In genomic region chr11:66314561-66315497, GRCh38 we compare ENCODE assay signal across 12 cellular contexts. TPM values are rescaled to one million over a fixed set of nuclear protein-coding genes. Genes with fewer than 3 reads are reported as not detected.
DNase-seq lines count a peak whose midpoint lies in the region; ATAC-seq and TF ChIP-seq lines count a peak whose summit lies in the region.
"Had no signal": no experiment of that assay in that cellular context is flagged by ENCODE, and none has a peak within 500 bp of the region (broad histone marks: within the 10 kb centered on the region; RNA-seq: fewer than 3 reads in every experiment).

No MANE protein-coding gene starts in this region.

- WGBS in gastroesophageal sphincter (ENCODE audit: low coverage in 1 of 2), 2 donors, result 68 to 79% methylated on average over 3 to 8 of the region's 17 CpGs

- H3K9me3 Mint-ChIP-seq in CD4-positive, alpha-beta T cell, result no peaks in the 10 kb centered on the region

- no peak for ATAC-seq in CD4-positive, alpha-beta T cell (ENCODE audit: poor library complexity)
- ATAC-seq in gastroesophageal sphincter (no peak), HG03039 (IDR thresholded peaks at IDR 0.05; ENCODE audit: unreplicated experiment) (no peak)

- DNase-seq in CD4-positive, alpha-beta T cell, result no peak
- DNase-seq in skeletal muscle cell (ENCODE audit: low read depth) (no peak), cerebellar cortex (ENCODE audit: low spot score) (no peak), NCI-H187 (lab: John Stamatoyannopoulos, UW) (no peak), mucosa of gallbladder (ENCODE audit: low spot score) (no peak)
- DNase-seq: effector CD4-positive, alpha-beta T cell; NCI-H2171 treated with DMSO at 0.1 percent for 48 hours had no signal

- peak overlapping the region; percentile 95 for H3K27ac Mint-ChIP-seq in CD4-positive, alpha-beta T cell

- no peaks in the 10 kb centered on the region for H3K27me3 Mint-ChIP-seq in CD4-positive, alpha-beta T cell

- intact Hi-C loops in CD4-positive, alpha-beta T cell (cut with DNase I, micrococcal nuclease), result no loop called here

- H3K4me1 ChIP-seq in gastroesophageal sphincter, result peaks cover 0 to 72% (median 33%) of the 10 kb centered on the region in 3 donors

- no peak for TF ChIP-seq CTCF in CD4-positive, alpha-beta T cell (IDR thresholded peaks at IDR 0.05)
- TF ChIP-seq CTCF in WI38 (IDR thresholded peaks at IDR 0.05; ENCODE audit: low read depth, low read length) (no peak), gastroesophageal sphincter (IDR thresholded peaks at IDR 0.05) (no peak)

- H3K27ac ChIP-seq in CD4-positive, alpha-beta T cell (ENCODE audit: low read depth, low read length), result peak overlapping the region; percentile 91
- H3K27ac ChIP-seq in gastroesophageal sphincter, result peak overlapping the region in 3 of 4 donors; percentile 91 to 96 (median 92)

- peaks cover 50% of the 10 kb centered on the region for H3K4me1 Mint-ChIP-seq in CD4-positive, alpha-beta T cell (ENCODE audit: low read depth)

- TF ChIP-seq EP300 in gastroesophageal sphincter (IDR thresholded peaks at IDR 0.05), result no peak

- peak overlapping the region; percentile 72 for H3K4me3 Mint-ChIP-seq in CD4-positive, alpha-beta T cell

- TF ChIP-seq POLR2A in gastroesophageal sphincter (IDR thresholded peaks at IDR 0.05), result no peak

- H3K9me3 ChIP-seq in CD4-positive, alpha-beta T cell (ENCODE audit: control insufficient read depth, low read length), result no peaks in the 10 kb centered on the region
- no peaks in the 10 kb centered on the region for H3K9me3 ChIP-seq in gastroesophageal sphincter

- POLR2A ChIA-PET in CD4-positive, alpha-beta T cell (lab: Charles Lee), result interaction anchor here (0.5 to 2.8 kb wide), 2 partner anchors 30 to 712 kb away, joined by 3 to 26 read pairs; partner anchors contain the start of gene BRMS1

- no peaks in the 10 kb centered on the region for H3K36me3 Mint-ChIP-seq in CD4-positive, alpha-beta T cell (ENCODE audit: low read depth)

- no peaks in the 10 kb centered on the region for H3K27me3 ChIP-seq in CD4-positive, alpha-beta T cell (ENCODE audit: control insufficient read depth, insufficient read depth, low read length)
- H3K27me3 ChIP-seq in gastroesophageal sphincter, result peaks cover 10% of the 10 kb centered on the region

- CTCF ChIA-PET in CD4-positive, alpha-beta T cell (lab: Charles Lee), result no interaction called here

- H3K4me3 ChIP-seq in WI38 (ENCODE audit: low read depth, low read length), result peak overlapping the region; percentile 58
- peak overlapping the region in 1 of 2 donors; percentile 55 for H3K4me3 ChIP-seq in gastroesophageal sphincter
- H3K4me3 ChIP-seq in skeletal muscle cell (ENCODE audit: low read depth, low read length), result peak overlapping the region; percentile 62

- no peaks in the 10 kb centered on the region for H3K36me3 ChIP-seq in gastroesophageal sphincter

RNA-seq across cellular contexts. Expression of gene CD248, which starts 2.0 kb away (rescaled TPM):
- 1 to 10 TPM; 3.3 to 3.4 TPM for total RNA-seq in CD4-positive, alpha-beta T cell
- total RNA-seq in gastroesophageal sphincter (10 to 100 TPM; 23.1 to 68.2 (median 27.0) TPM), mucosa of gallbladder (34.7 TPM)
- total RNA-seq: renal cortical epithelial cell had no signal

RNA-seq across cellular contexts. Expression of gene RIN1, which starts 21.4 kb away (rescaled TPM):
- 1 to 10 TPM; 1.2 to 1.6 TPM for total RNA-seq in CD4-positive, alpha-beta T cell
- total RNA-seq in gastroesophageal sphincter (1 to 10 TPM; 3.8 to 9.3 (median 4.7) TPM), mucosa of gallbladder (16.0 TPM)

RNA-seq across cellular contexts. Expression of gene TMEM151A, which starts 23.1 kb away (rescaled TPM):
- total RNA-seq in CD4-positive, alpha-beta T cell, result under 1 TPM; 0.11 to 0.14 TPM
- under 1 TPM in 1 of 4 donors, not detected in 3; 0.66 TPM for total RNA-seq in gastroesophageal sphincter
- total RNA-seq in mucosa of gallbladder, result 61.6 TPM
- total RNA-seq: activated CD8-positive, alpha-beta memory T cell treated with anti-CD3 and anti-CD28 coated beads for 36 hours had no signal

RNA-seq across cellular contexts. Expression of gene YIF1A, which starts 25.9 kb away (rescaled TPM):
- total RNA-seq in CD4-positive, alpha-beta T cell, result 10 to 100 TPM; 17.4 to 21.1 TPM
- total RNA-seq in gastroesophageal sphincter (10 to 100 TPM; 39.4 to 79.3 (median 64.5) TPM), mucosa of gallbladder (103 TPM)

RNA-seq across cellular contexts. Expression of gene BRMS1, which starts 30.1 kb away (rescaled TPM):
- total RNA-seq in CD4-positive, alpha-beta T cell, result 10 to 100 TPM; 52.7 to 58.4 TPM
- 10 to 100 TPM; 26.6 to 44.2 (median 35.5) TPM for total RNA-seq in gastroesophageal sphincter
- total RNA-seq in mucosa of gallbladder, result 32.2 TPM

Comparison
In these comparisons a context has a peak if more than half of its experiments do, and no peak if none do; other contexts are left out.
1. RNA of gene TMEM151A, which starts 23.1 kb away (total RNA-seq): 61.6 TPM in mucosa of gallbladder (single experiment); 0.11 to 0.14 TPM in CD4-positive, alpha-beta T cell and 0.66 TPM in gastroesophageal sphincter; every median in the first group is over 10 times any median in the second.